ENCODE assay signal across 12 cellular contexts in genomic region chr3:28972921-28973320, GRCh38.
DNase-seq lines count a peak whose midpoint lies in the region; ATAC-seq and TF ChIP-seq lines count a peak whose summit lies in the region.
"Had no signal": no experiment of that assay in that cellular context is flagged by ENCODE, and none has a peak within 500 bp of the region (broad histone marks: within the 10 kb centered on the region; RNA-seq: fewer than 3 reads in every experiment).

No MANE protein-coding gene starts in this region.

- H3K4me1 ChIP-seq in tibial artery: peaks cover 0 to 18% (median 6%) of the 10 kb centered on the region in 4 donors
- no peaks in the 10 kb centered on the region for H3K4me1 ChIP-seq in adrenal gland (replicated peaks in 1 of 2)

- 35 to 61% (median 42%) methylated on average over 3 of the region's 3 CpGs for WGBS in adrenal gland, 4 donors

- DNase-seq in GM12865 (ENCODE audit: low read depth) (peak; percentile 17), fibroblast of the aortic adventitia (ENCODE audit: low read depth) (peak; percentile 18), OCI-M1 (lab: John Stamatoyannopoulos, UW) (no peak), tibial artery (no peak), AML-193 (lab: John Stamatoyannopoulos, UW) (no peak), adrenal gland (no peak)
- DNase-seq: CD8-positive, alpha-beta T cell; NCI-H2081; WERI-Rb-1 had no signal

- intact Hi-C loops in tibial artery (cut with DNase I; ENCODE audit: low total_unique reads): no loop called here
- intact Hi-C loops in adrenal gland (cut with DNase I): no loop called here

- TF ChIP-seq POLR2A in adrenal gland (IDR thresholded peaks at IDR 0.05): no peak

- H3K36me3 ChIP-seq in tibial artery (no peaks in the 10 kb centered on the region), adrenal gland (replicated peaks in 1 of 2) (no peaks in the 10 kb centered on the region)
- H3K36me3 ChIP-seq: WERI-Rb-1 had no signal

- peaks cover 0 to 11% (median 0%) of the 10 kb centered on the region in 3 donors for H3K9me3 ChIP-seq in tibial artery
- H3K9me3 ChIP-seq in adrenal gland (replicated peaks in 1 of 3): peaks cover 0 to 16% (median 0%) of the 10 kb centered on the region in 3 donors

- ATAC-seq in GM21737 (IDR thresholded peaks at IDR 0.05; ENCODE audit: unreplicated experiment) (peak; percentile 54), HG03565 (IDR thresholded peaks at IDR 0.05; ENCODE audit: unreplicated experiment) (peak; percentile 74)
- ATAC-seq: CD8-positive, alpha-beta T cell; Panc1 had no signal

- H3K4me3 ChIP-seq in GM12865 (ENCODE audit: low read depth, low read length) (no peak overlapping the region), fibroblast of the aortic adventitia (ENCODE audit: low read depth, low read length) (no peak overlapping the region), tibial artery (no peak overlapping the region), adrenal gland (no peak overlapping the region)

- H3K27me3 ChIP-seq in tibial artery: no peaks in the 10 kb centered on the region
- H3K27me3 ChIP-seq in adrenal gland: no peaks in the 10 kb centered on the region

- TF ChIP-seq CTCF in GM12865 (IDR thresholded peaks at IDR 0.05; ENCODE audit: insufficient read depth, low read depth, low read length, missing control alignments) (no peak), fibroblast of the aortic adventitia (IDR thresholded peaks at IDR 0.05; ENCODE audit: insufficient read depth, low read length) (no peak), tibial artery (IDR thresholded peaks at IDR 0.05) (no peak), adrenal gland (IDR thresholded peaks at IDR 0.05) (no peak)

- H3K27ac ChIP-seq in tibial artery (no peak overlapping the region), adrenal gland (no peak overlapping the region)
- H3K27ac ChIP-seq: WERI-Rb-1 had no signal

Comparison
In these comparisons a context has a peak if more than half of its experiments do, and no peak if none do; other contexts are left out.
1. DNase-seq: peak in GM12865 (single experiment) and fibroblast of the aortic adventitia (single experiment); none in OCI-M1 (single experiment), tibial artery (0 of 2), AML-193 (0 of 2) and adrenal gland (0 of 7).